Comparison of ENCODE assay signal across 8 cellular contexts in genomic region chr11:64206457-64207246, GRCh38. TPM values are rescaled to one million over a fixed set of nuclear protein-coding genes. Genes with fewer than 3 reads are reported as not detected.
DNase-seq lines count a peak whose midpoint lies in the region; ATAC-seq, FAIRE-seq and TF ChIP-seq lines count a peak whose summit lies in the region.

Gene FERMT3 (plus strand): TSS chr11:64206721. CDS start chr11:64207365, 644 bp downstream.

- no peak within 1 kb of the TSS for H2AK5ac ChIP-seq in H9 (ENCODE audit: insufficient read length, low read length)

- H3K56ac ChIP-seq in H9 (ENCODE audit: insufficient read length, low read depth, low read length): no peak within 1 kb of the TSS

- H3K9ac ChIP-seq in H9 (ENCODE audit: extremely low read depth, insufficient read length, low read length) (no peak within 1 kb of the TSS), K562 (ENCODE audit: insufficient read depth in 1 of 2, low read depth in 2 of 2, low read length in 2 of 2) (peak within 1 kb of the TSS; percentile 99 to 100)

- TF ChIP-seq EP300 in K562 (IDR thresholded peaks at IDR 0.05; ENCODE audit: low read length): no peak

- no peaks in the 10 kb centered on the region for H3K23me2 ChIP-seq in H9 (ENCODE audit: insufficient read length, low read depth, low read length, poor library complexity, severe bottlenecking)

- WGBS in H9 (ENCODE audit: extremely low coverage, insufficient read length, low lambda C conversion rate): no CpG with 5 or more reads among the region's 26 CpGs
- 1% methylated on average over 21 of the region's 26 CpGs for WGBS in K562 (ENCODE audit: insufficient coverage, low coverage, missing lambda C conversion rate)

- POLR2A ChIA-PET in K562 (lab: Yijun Ruan, JAX): interaction anchor here (0.5 to 8.2 kb wide), 35 partner anchors 9 to 498 kb away, joined by 3 to 77 read pairs (median 5); partner anchors contain the start of genes BAD, CATSPERZ, COX8A and DNAJC4

- no peak within 1 kb of the TSS for H3K14ac ChIP-seq in H9 (ENCODE audit: insufficient read depth, low read length)

- no peak within 1 kb of the TSS for H2BK15ac ChIP-seq in H9 (ENCODE audit: low read depth, low read length)

- peak within 1 kb of the TSS; percentile 77 for H3K4me3 ChIP-seq in K562

- no peaks in the 10 kb centered on the region for H3K27me3 Mint-ChIP-seq in H9 (ENCODE audit: low read depth)
- no peaks in the 10 kb centered on the region for H3K27me3 Mint-ChIP-seq in T-helper 2 cell treated with Interferon-gamma antibody and Interleukin-4, amounts not matched to agents 5 μg/mL and 100 μg/mL, for 36 hours (ENCODE audit: low read depth)
- H3K27me3 Mint-ChIP-seq in stimulated activated naive CD8-positive, alpha-beta T cell treated with anti-CD3 and anti-CD28 coated beads, Interleukin-15, amount 100 ng/mL, for 72 hours: no peaks in the 10 kb centered on the region

- FAIRE-seq in K562 (lab: Jason Lieb, UNC): peak; percentile 71

- peak; percentile 68 for ATAC-seq in K562
- peak; percentile 75 for ATAC-seq in stimulated activated naive CD8-positive, alpha-beta T cell treated with anti-CD3 and anti-CD28 coated beads, Interleukin-15, amount 100 ng/mL, for 72 hours

- no peaks in the 10 kb centered on the region for H3K79me1 ChIP-seq in H9 (ENCODE audit: insufficient read depth, low read depth, low read length, poor library complexity, severe bottlenecking)

- H2AFZ ChIP-seq in H9 (ENCODE audit: low read length) (no peak within 1 kb of the TSS), K562 (ENCODE audit: low read depth, low read length) (peak within 1 kb of the TSS; percentile 76)

- intact Hi-C loops in K562 (cut with micrococcal nuclease): loop anchor here (2.0 to 5.0 kb wide), 3 partner anchors 24 to 151 kb away; partner anchors contain the start of genes DNAJC4, PPP1R14B and RPS6KA4

- BruUV-seq in K562 (replicated peaks; lab: Mats Ljungman, UMichigan): TSS peak; percentile 57

- H3K79me2 ChIP-seq in H9 (ENCODE audit: insufficient read depth, low read length) (no peaks in the 10 kb centered on the region), K562 (ENCODE audit: control insufficient read depth, insufficient read depth, low read length) (peaks cover 47% of the 10 kb centered on the region)

- peaks cover 26 to 62% (median 54%) of the 10 kb centered on the region in 3 experiments; a peak in 6 of 7 replicates for H3K36me3 Mint-ChIP-seq in H9 (ENCODE audit: insufficient read depth in 1 of 3, low read depth in 3 of 3)
- H3K36me3 Mint-ChIP-seq in T-helper 2 cell treated with Interferon-gamma antibody and Interleukin-4, amounts not matched to agents 5 μg/mL and 100 μg/mL, for 36 hours (ENCODE audit: low read depth): peaks cover 59% of the 10 kb centered on the region

- H3K23ac ChIP-seq in H9 (ENCODE audit: insufficient read length, low read depth, low read length): no peak within 1 kb of the TSS

- H2BK20ac ChIP-seq in H9 (ENCODE audit: low read depth, low read length, poor library complexity, severe bottlenecking): no peak within 1 kb of the TSS

- H3K4ac ChIP-seq in H9 (ENCODE audit: low read depth, low read length): no peak within 1 kb of the TSS

- H2BK5ac ChIP-seq in H9 (ENCODE audit: insufficient read length, low read length): no peak within 1 kb of the TSS

- H3K4me1 ChIP-seq in H9 (ENCODE audit: insufficient read depth, low read length) (no peaks in the 10 kb centered on the region), K562 (replicated peaks in 1 of 2; ENCODE audit: control insufficient read depth in 2 of 2, insufficient read depth in 2 of 2, low read length in 2 of 2) (peaks cover 36 to 70% of the 10 kb centered on the region in 2 experiments)

- H4K20me1 ChIP-seq in H9 (ENCODE audit: control insufficient read depth, insufficient read depth, insufficient read length) (no peaks in the 10 kb centered on the region), K562 (replicated peaks; ENCODE audit: control insufficient read depth, insufficient read depth, low read length) (no peaks in the 10 kb centered on the region; the same call in 1 of the 2 replicates)

- peak within 1 kb of the TSS; percentile 40 for H3K27ac ChIP-seq in 22Rv1
- H3K27ac ChIP-seq in H9 (ENCODE audit: insufficient read length, low read depth, low read length): no peak within 1 kb of the TSS
- H3K27ac ChIP-seq in K562 (ENCODE audit: extremely low read depth, low read depth, low read length): peak within 1 kb of the TSS; percentile 100

- H3K18ac ChIP-seq in H9 (ENCODE audit: insufficient read length, low read depth, low read length): no peak within 1 kb of the TSS

- peaks cover 8% of the 10 kb centered on the region for H3K9me1 ChIP-seq in K562 (ENCODE audit: control insufficient read depth, insufficient read depth, low read length)

- no peak for TF ChIP-seq CTCF in 22Rv1 (IDR thresholded peaks at IDR 0.05)
- TF ChIP-seq CTCF in H9 (conservative IDR thresholded peaks at IDR 0.05): no peak
- no peak for TF ChIP-seq CTCF in K562 (IDR thresholded peaks at IDR 0.05 in 2 of 3, conservative IDR thresholded peaks at IDR 0.05 in 1 of 3; ENCODE audit: insufficient read depth in 2 of 3, low read depth in 1 of 3, low read length in 3 of 3)

- DNase-seq in H9 (no peak), K562 (ENCODE audit: extremely low read depth in 1 of 4, low spot score in 3 of 4) (peak; percentile 72 to 84 (median 76)), mucosa of gallbladder (ENCODE audit: low spot score) (peak; percentile 59), ecto neural progenitor cell (ENCODE audit: low spot score) (no peak), DMS153 treated with DMSO at 0.1 percent for 48 hours (lab: John Stamatoyannopoulos, UW; ENCODE audit: unreplicated experiment) (no peak)
- DNase-seq in T-helper 2 cell treated with Interferon-gamma antibody and Interleukin-4, amounts not matched to agents 5 μg/mL and 100 μg/mL, for 36 hours (ENCODE audit: low spot score): peak; percentile 79
- DNase-seq in stimulated activated naive CD8-positive, alpha-beta T cell treated with anti-CD3 and anti-CD28 coated beads, Interleukin-15, amount 100 ng/mL, for 72 hours: peak; percentile 57 to 85

- no peak within 1 kb of the TSS for H2BK120ac ChIP-seq in H9 (ENCODE audit: low read depth, low read length, poor library complexity, severe bottlenecking)

- no peak within 1 kb of the TSS for H2BK12ac ChIP-seq in H9 (ENCODE audit: insufficient read length, low read depth, low read length)

- TF ChIP-seq POLR2A in K562 (conservative IDR thresholded peaks at IDR 0.05): peak; percentile 76

- in situ Hi-C loops in K562 (cut with MboI): no loop called here

- no peak within 1 kb of the TSS for H4K91ac ChIP-seq in H9 (ENCODE audit: insufficient read length, low read depth, low read length)

- H3K9me3 ChIP-seq in H9 (ENCODE audit: control insufficient read depth, low read depth, low read length) (no peaks in the 10 kb centered on the region), K562 (replicated peaks; ENCODE audit: control insufficient read depth, insufficient read depth, low read depth, low read length) (no peaks in the 10 kb centered on the region)

- no peak within 1 kb of the TSS for H4K5ac ChIP-seq in H9 (ENCODE audit: insufficient read length, low read depth, low read length)

- no peak within 1 kb of the TSS for H3T11ph ChIP-seq in H9 (ENCODE audit: low read length)

- no peak within 1 kb of the TSS for H3K4me2 ChIP-seq in H9 (ENCODE audit: insufficient read depth, insufficient read length, low read length)
- H3K4me2 ChIP-seq in K562 (ENCODE audit: insufficient read depth, low read length): peak within 1 kb of the TSS; percentile 97

- TF ChIP-seq RAD21 in K562 (CRISPR knock-in tag; conservative IDR thresholded peaks at IDR 0.05 in 1 of 2, IDR thresholded peaks at IDR 0.05 in 1 of 2): peak in 1 of 2 experiments; percentile 11; a peak in 1 of 4 replicates

- H4K8ac ChIP-seq in H9 (replicated peaks; ENCODE audit: insufficient read length, low read depth, low read length): no peak within 1 kb of the TSS

- no peaks in the 10 kb centered on the region; a peak in 1 of 5 replicates for H3K9me3 Mint-ChIP-seq in H9
- no peaks in the 10 kb centered on the region for H3K9me3 Mint-ChIP-seq in T-helper 2 cell treated with Interferon-gamma antibody and Interleukin-4, amounts not matched to agents 5 μg/mL and 100 μg/mL, for 36 hours
- H3K9me3 Mint-ChIP-seq in stimulated activated naive CD8-positive, alpha-beta T cell treated with anti-CD3 and anti-CD28 coated beads, Interleukin-15, amount 100 ng/mL, for 72 hours: no peaks in the 10 kb centered on the region

- H3K4me3 Mint-ChIP-seq in H9: no peak within 1 kb of the TSS; a peak in 1 of 5 replicates
- H3K4me3 Mint-ChIP-seq in T-helper 2 cell treated with Interferon-gamma antibody and Interleukin-4, amounts not matched to agents 5 μg/mL and 100 μg/mL, for 36 hours: peak within 1 kb of the TSS; percentile 89
- peak within 1 kb of the TSS; percentile 90 to 91 for H3K4me3 Mint-ChIP-seq in stimulated activated naive CD8-positive, alpha-beta T cell treated with anti-CD3 and anti-CD28 coated beads, Interleukin-15, amount 100 ng/mL, for 72 hours

- peaks cover 89% of the 10 kb centered on the region for H3K36me3 ChIP-seq in K562 (ENCODE audit: control insufficient read depth, insufficient read depth, low read length)

- no peaks in the 10 kb centered on the region for H3K27me3 ChIP-seq in H9 (ENCODE audit: insufficient read depth, low read length)
- H3K27me3 ChIP-seq in K562 (ENCODE audit: control insufficient read depth in 2 of 2, insufficient read depth in 2 of 2, low read length in 2 of 2): no peaks in the 10 kb centered on the region

- peak within 1 kb of the TSS in 2 of 3 experiments; percentile 74 to 80; a peak in 4 of 7 replicates for H3K27ac Mint-ChIP-seq in H9
- H3K27ac Mint-ChIP-seq in T-helper 2 cell treated with Interferon-gamma antibody and Interleukin-4, amounts not matched to agents 5 μg/mL and 100 μg/mL, for 36 hours: peak within 1 kb of the TSS; percentile 91
- H3K27ac Mint-ChIP-seq in stimulated activated naive CD8-positive, alpha-beta T cell treated with anti-CD3 and anti-CD28 coated beads, Interleukin-15, amount 100 ng/mL, for 72 hours: peak within 1 kb of the TSS; percentile 97

- peaks cover 13 to 14% of the 10 kb centered on the region in 2 experiments for H3K4me1 Mint-ChIP-seq in H9
- H3K4me1 Mint-ChIP-seq in T-helper 2 cell treated with Interferon-gamma antibody and Interleukin-4, amounts not matched to agents 5 μg/mL and 100 μg/mL, for 36 hours (ENCODE audit: low read depth): peaks cover 25% of the 10 kb centered on the region
- H3K4me1 Mint-ChIP-seq in stimulated activated naive CD8-positive, alpha-beta T cell treated with anti-CD3 and anti-CD28 coated beads, Interleukin-15, amount 100 ng/mL, for 72 hours: peaks cover 77% of the 10 kb centered on the region

- CTCF ChIA-PET in K562 (lab: Yijun Ruan, JAX; ENCODE audit: low intra/inter-chr PET ratio): interaction anchor here (0.7 to 2.6 kb wide), 2 partner anchors 95 to 137 kb away, joined by 3 to 9 read pairs; no protein-coding TSS in a partner anchor

RNA-seq across cellular contexts. Expression of gene FERMT3, which starts in this region (rescaled TPM):
- total RNA-seq in H9 (2021) (6.6 and 10.6 TPM in 2 replicates), K562 (2014; rRNA removed) (192 and 205 TPM in 2 replicates), K562 (2014; rRNA removed; fragmentation: Illumina TruSeq; extraction: Trizol) (25.5 and 39.3 TPM in 2 replicates), K562 (2015; rRNA removed; fragmentation: Illumina TruSeq; extraction: Trizol) (74.5 and 79.5 TPM in 2 replicates), K562 (2021) (249 and 275 TPM in 2 replicates), mucosa of gallbladder (21.7 TPM)
- total RNA-seq in K562 (2011; cell fraction: chromatin; rRNA removed; ENCODE audit: low replicate concordance): 73.9 and 265 TPM in 2 replicates
- 233 and 244 TPM in 2 replicates for total RNA-seq in K562 (2011; cell fraction: nucleolus; rRNA removed)
- 103 and 120 TPM in 2 replicates for total RNA-seq in K562 (2011; cell fraction: nucleoplasm; rRNA removed)
- polyA plus RNA-seq in K562 (2011; rRNA removed) (79.7 and 134 TPM in 2 replicates), K562 (2014; fragmentation: Illumina TruSeq; extraction: Trizol) (98.1 and 207 TPM in 2 replicates), K562 (2014; fragmentation: Nextera tagmentation; extraction: Ambion mirVana) (1 to 10 TPM; 3.2 to 7.2 TPM), K562 (2014; rRNA removed) (169 and 202 TPM in 2 replicates)
- 111 and 282 TPM in 2 replicates for polyA plus RNA-seq in K562 (2011; cell fraction: cytosol; rRNA removed)
- polyA plus RNA-seq in K562 (2011; cell fraction: nucleus; rRNA removed): 306 and 623 TPM in 2 replicates
- polyA plus RNA-seq in K562 (2012): 176 and 251 TPM in 2 replicates
- polyA minus RNA-seq in K562 (2011; rRNA and poly(A)+ RNA removed): 29.0 and 41.3 TPM in 2 replicates
- 111 and 123 TPM in 2 replicates for polyA minus RNA-seq in K562 (2011; cell fraction: cytosol; rRNA and poly(A)+ RNA removed)
- polyA minus RNA-seq in K562 (2011; cell fraction: nucleus; rRNA and poly(A)+ RNA removed): 68.5 and 84.4 TPM in 2 replicates

Comparison
In these comparisons a context has a peak if more than half of its experiments do, and no peak if none do; other contexts are left out.
1. DNase-seq: peak in T-helper 2 cell treated with Interferon-gamma antibody and Interleukin-4, amounts not matched to agents 5 μg/mL and 100 μg/mL, for 36 hours (single experiment), K562 (4 of 4), mucosa of gallbladder (single experiment) and stimulated activated naive CD8-positive, alpha-beta T cell treated with anti-CD3 and anti-CD28 coated beads, Interleukin-15, amount 100 ng/mL, for 72 hours (2 of 2); none in H9 (single experiment), ecto neural progenitor cell (single experiment) and DMS153 treated with DMSO at 0.1 percent for 48 hours (single experiment).
2. H3K4me3 Mint-ChIP-seq: peak in T-helper 2 cell treated with Interferon-gamma antibody and Interleukin-4, amounts not matched to agents 5 μg/mL and 100 μg/mL, for 36 hours (single experiment) and stimulated activated naive CD8-positive, alpha-beta T cell treated with anti-CD3 and anti-CD28 coated beads, Interleukin-15, amount 100 ng/mL, for 72 hours (2 of 2); none in H9 (0 of 2).
3. Peak in every context shown above with its lines, with median percentiles within 50 percentile points of each other: H3K27ac Mint-ChIP-seq.